ENCODE assay signal across 8 cellular contexts in the genomic region with DNA sequence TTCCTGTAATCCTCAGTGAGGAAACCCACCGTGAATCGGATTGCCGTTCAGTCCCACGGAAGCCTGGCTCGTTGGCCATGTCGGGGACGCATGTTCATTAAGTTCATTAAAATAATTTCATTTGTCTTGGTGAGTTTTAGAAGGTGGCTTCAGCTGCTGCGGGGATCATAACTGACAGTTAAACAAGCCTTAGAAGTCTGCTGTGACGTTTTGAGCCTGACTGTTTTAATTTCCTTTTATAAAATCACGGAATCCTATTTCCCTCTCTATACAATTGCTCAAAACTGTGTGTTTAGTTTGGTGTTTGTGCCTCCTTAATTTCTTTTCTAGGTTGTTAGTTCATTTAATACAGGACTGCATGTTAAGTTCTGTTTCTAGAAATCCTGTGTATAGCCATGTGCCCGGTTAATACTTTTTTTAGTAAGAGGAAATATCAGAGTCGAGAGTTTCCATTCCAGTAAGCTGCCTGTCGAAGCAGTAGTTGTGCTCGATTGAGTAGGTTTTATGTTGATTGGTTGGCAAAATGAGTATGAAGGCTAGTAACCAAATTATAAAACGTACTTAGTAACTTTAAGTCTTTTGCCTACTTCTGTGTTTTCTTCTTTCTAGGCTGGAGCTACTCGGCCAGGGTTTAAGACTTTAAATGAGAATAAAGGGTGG. TPM values are rescaled to one million over a fixed set of nuclear protein-coding genes. Genes with fewer than 3 reads are reported as not detected.
A peak's percentile ranks its signal among the peaks of the same experiment; 100 is the strongest.
DNase-seq lines count a peak whose midpoint lies in the region; ATAC-seq and TF ChIP-seq lines count a peak whose summit lies in the region.

No MANE protein-coding gene starts in this region.

- H3K27ac ChIP-seq in caudate nucleus (ENCODE audit: low read depth, low read length): peak overlapping the region; percentile 90
- H3K27ac ChIP-seq in lung (ENCODE audit: low read depth in 1 of 2, low read length in 1 of 2): peak overlapping the region; percentile 97 to 100
- H3K27ac ChIP-seq in upper lobe of left lung: peak overlapping the region; percentile 90 to 97 (median 96)

- peaks cover 0 to 3% of the 10 kb centered on the region in 2 donors for H3K36me3 ChIP-seq in lung (ENCODE audit: control insufficient read depth in 2 of 2, insufficient read depth in 2 of 2, low read length in 2 of 2)
- peaks cover 0 to 13% (median 5%) of the 10 kb centered on the region in 4 donors for H3K36me3 ChIP-seq in upper lobe of left lung

- 0 to 1% methylated on average over 16 of the region's 16 CpGs for WGBS in lung, 2 donors
- WGBS in upper lobe of left lung, 2 donors: 1% methylated on average over 16 of the region's 16 CpGs

- H3K9me3 ChIP-seq in lung (ENCODE audit: control insufficient read depth in 2 of 2, insufficient read depth in 1 of 2, low read length in 1 of 2) (no peaks in the 10 kb centered on the region), upper lobe of left lung (no peaks in the 10 kb centered on the region)

- TF ChIP-seq EP300 in upper lobe of left lung (IDR thresholded peaks at IDR 0.05): no peak

- peak; percentile 35 for DNase-seq in SIG-M5 treated with dmso at 0.1 percent for 504 hours (lab: John Stamatoyannopoulos, UW; ENCODE audit: unreplicated experiment)
- no peak for DNase-seq in SIG-M5 (lab: John Stamatoyannopoulos, UW)
- peak; percentile 84 for DNase-seq in NAMALWA (ENCODE audit: low spot score)
- no peak for DNase-seq in caudate nucleus (lab: John Stamatoyannopoulos, UW)
- no peak for DNase-seq in lung (ENCODE audit: low spot score)
- DNase-seq in upper lobe of left lung: no peak
- no peak for DNase-seq in NCI-H2107 (lab: John Stamatoyannopoulos, UW)

- H3K4me3 ChIP-seq in lung (peak overlapping the region; percentile 97), upper lobe of left lung (peak overlapping the region; percentile 74 to 94 (median 83))

- H3K27me3 ChIP-seq in lung (ENCODE audit: control insufficient read depth, insufficient read depth) (no peaks in the 10 kb centered on the region), upper lobe of left lung (no peaks in the 10 kb centered on the region)

- ATAC-seq in lung (ENCODE audit: insufficient read depth, low FRiP score): no peak
- ATAC-seq in upper lobe of left lung (ENCODE audit: low FRiP score in 2 of 2): no peak
- ATAC-seq in HG02571 (IDR thresholded peaks at IDR 0.05; ENCODE audit: unreplicated experiment): no peak

- peaks cover 0 to 5% of the 10 kb centered on the region in 2 donors for H3K4me1 ChIP-seq in lung (ENCODE audit: control insufficient read depth in 2 of 2, insufficient read depth in 2 of 2, low read length in 2 of 2)
- H3K4me1 ChIP-seq in upper lobe of left lung: peaks cover 12 to 25% (median 23%) of the 10 kb centered on the region in 4 donors

- TF ChIP-seq CTCF in lung (IDR thresholded peaks at IDR 0.05; ENCODE audit: control extremely low read depth, extremely low read depth) (no peak), upper lobe of left lung (IDR thresholded peaks at IDR 0.05) (no peak)

- no peak for TF ChIP-seq POLR2A in upper lobe of left lung (IDR thresholded peaks at IDR 0.05)

RNA-seq across cellular contexts. Expression of a gene that starts 0.7 kb away (rescaled TPM):
- total RNA-seq in lung: 10 to 100 TPM; 38.3 to 53.7 TPM
- polyA plus RNA-seq in lung: 10 to 100 TPM; 12.5 to 46.7 TPM
- 10 to 100 TPM; 23.0 to 55.9 (median 47.5) TPM for total RNA-seq in upper lobe of left lung

RNA-seq across cellular contexts. Expression of a gene that starts 52.7 kb away (rescaled TPM):
- 10 to 100 TPM; 10.8 to 15.3 TPM for total RNA-seq in lung
- 1 to 10 TPM; 3.9 to 5.2 TPM for polyA plus RNA-seq in lung
- 10 to 100 TPM in 5 of 6 donors, 1 to 10 TPM in 1; 6.3 to 29.6 (median 17.9) TPM for total RNA-seq in upper lobe of left lung

Comparison
In these comparisons a context has a peak if more than half of its experiments do, and no peak if none do; other contexts are left out.
1. DNase-seq: peak in SIG-M5 treated with dmso at 0.1 percent for 504 hours (single experiment) and NAMALWA (single experiment); none in SIG-M5 (single experiment), caudate nucleus (0 of 61), lung (single experiment), upper lobe of left lung (0 of 2) and NCI-H2107 (single experiment).
2. Peak in every context shown above with its lines, with median percentiles within 50 percentile points of each other: H3K27ac ChIP-seq.